ENCODE assay signal across 26 cellular contexts in the genomic region with DNA sequence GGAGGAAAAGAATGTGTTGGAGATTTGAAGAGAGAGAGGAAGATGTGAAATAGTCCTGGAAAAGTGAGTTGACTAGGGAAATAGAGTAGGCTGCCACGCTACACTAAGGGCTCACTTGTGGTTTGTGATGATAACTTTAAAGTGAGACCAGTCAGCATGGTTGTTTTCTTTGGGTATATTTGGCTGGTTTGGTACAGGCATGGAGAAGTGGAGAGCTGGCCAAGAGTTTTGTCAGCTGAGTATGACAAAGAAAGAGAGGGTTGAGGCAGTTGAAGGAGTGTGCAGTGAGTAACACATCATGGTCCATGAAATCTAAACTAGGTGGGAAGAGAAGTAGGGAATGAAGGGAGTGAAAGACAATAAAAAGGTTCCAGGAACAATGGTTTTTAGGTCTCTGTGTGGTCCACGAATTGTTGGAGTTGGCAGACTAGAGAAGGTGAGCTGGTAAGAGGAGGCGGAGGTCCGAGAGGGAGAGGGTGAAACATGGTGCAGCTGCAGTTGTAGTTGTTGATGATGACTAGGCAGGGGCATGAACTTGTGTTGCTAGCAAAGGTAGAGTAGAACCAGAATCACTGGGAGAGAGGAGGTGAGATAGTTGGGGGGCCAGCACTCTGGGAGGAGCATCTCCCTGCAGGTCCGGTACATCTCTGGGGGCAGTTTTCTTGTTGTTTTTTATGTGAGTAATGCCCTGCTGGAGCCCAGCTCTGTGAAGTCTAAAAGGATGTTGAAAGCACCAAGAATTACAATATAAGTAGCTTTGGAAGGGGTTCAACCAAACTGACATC. TPM values are rescaled to one million over a fixed set of nuclear protein-coding genes. Genes with fewer than 3 reads are reported as not detected.
DNase-seq lines count a peak whose midpoint lies in the region; TF ChIP-seq lines count a peak whose summit lies in the region.
"Had no signal": no experiment of that assay in that cellular context is flagged by ENCODE, and none has a peak within 500 bp of the region (broad histone marks: within the 10 kb centered on the region; RNA-seq: fewer than 3 reads in every experiment).

No MANE protein-coding gene starts in this region.

- intact Hi-C loops in activated T-helper 1 cell treated with anti-CD3 and anti-CD28 coated beads, Interleukin-12 subunit alpha, Interleukin-12 subunit beta, Interleukin-2, Interleukin-4 antibody, amounts not matched to agents 30 ng/mL and 10 ng/mL and 1 ng/mL, durations not matched to agents 14 hours and 24 hours and 36 hours (cut with micrococcal nuclease), result loop anchor here (10.0 kb wide), 1 partner anchor 418 kb away; no protein-coding TSS in a partner anchor

- peak overlapping the region; percentile 69 for H3K27ac Mint-ChIP-seq in activated T-helper 1 cell treated with anti-CD3 and anti-CD28 coated beads, Interleukin-12 subunit alpha, Interleukin-12 subunit beta, Interleukin-2, Interleukin-4 antibody, amounts not matched to agents 30 ng/mL and 10 ng/mL and 1 ng/mL, durations not matched to agents 14 hours and 24 hours and 36 hours
- H3K27ac Mint-ChIP-seq: activated naive CD8-positive, alpha-beta T cell treated with anti-CD3 and anti-CD28 coated beads, Interleukin-2, amount 50 U/mL, for 24 hours had no signal

- TF ChIP-seq CTCF in foreskin fibroblast (IDR thresholded peaks at IDR 0.05; ENCODE audit: low read depth, low read length) (no peak), GM20000 (IDR thresholded peaks at IDR 0.05; ENCODE audit: extremely low read depth, missing control alignments) (no peak)

- DNase-seq in AG08395 (ENCODE audit: low spot score) (peak; percentile 38), EL (peak; percentile 9), foreskin fibroblast (peak; percentile 79 to 84), retina (no peak), GF-D8 (lab: John Stamatoyannopoulos, UW) (no peak), GM20000 (ENCODE audit: low spot score) (no peak), NCI-H187 treated with DMSO at 0.1 percent for 48 hours (lab: John Stamatoyannopoulos, UW) (no peak)
- no peak for DNase-seq in activated T-helper 1 cell treated with anti-CD3 and anti-CD28 coated beads, Interleukin-12 subunit alpha, Interleukin-12 subunit beta, Interleukin-2, Interleukin-4 antibody, amounts not matched to agents 30 ng/mL and 10 ng/mL and 1 ng/mL, durations not matched to agents 14 hours and 24 hours and 36 hours (ENCODE audit: low spot score)
- DNase-seq: ACHN; activated CD4-positive, CD25-positive, alpha-beta regulatory T cell; activated CD8-positive, alpha-beta memory T cell treated with anti-CD3 and anti-CD28 coated beads for 24 hours; activated naive CD8-positive, alpha-beta T cell treated with anti-CD3 and anti-CD28 coated beads, Interleukin-2, amount 50 U/mL, for 24 hours; effector CD8-positive, alpha-beta T cell; left colon; NCI-H187; NCI-H446 treated with DMSO at 0.1 percent for 48 hours; nucleus accumbens; right lobe of liver; Right ventricle myocardium superior; stimulated activated CD4-positive, alpha-beta T cell treated with anti-CD3 and anti-CD28 coated beads, Interleukin-4, amount 100 ng/mL, for 1 hour had no signal

- H3K27me3 Mint-ChIP-seq in activated T-helper 1 cell treated with anti-CD3 and anti-CD28 coated beads, Interleukin-12 subunit alpha, Interleukin-12 subunit beta, Interleukin-2, Interleukin-4 antibody, amounts not matched to agents 30 ng/mL and 10 ng/mL and 1 ng/mL, durations not matched to agents 14 hours and 24 hours and 36 hours (ENCODE audit: insufficient read depth), result no peaks in the 10 kb centered on the region
- H3K27me3 Mint-ChIP-seq: activated naive CD8-positive, alpha-beta T cell treated with anti-CD3 and anti-CD28 coated beads, Interleukin-2, amount 50 U/mL, for 24 hours; central memory CD8-positive, alpha-beta T cell had no signal

- no peak overlapping the region for H3K4me3 ChIP-seq in foreskin fibroblast (ENCODE audit: low read depth in 1 of 2, low read length in 2 of 2)
- H3K4me3 ChIP-seq: HAP-1, right lobe of liver, suprapubic skin had no signal

- H3K36me3 Mint-ChIP-seq in activated T-helper 1 cell treated with anti-CD3 and anti-CD28 coated beads, Interleukin-12 subunit alpha, Interleukin-12 subunit beta, Interleukin-2, Interleukin-4 antibody, amounts not matched to agents 30 ng/mL and 10 ng/mL and 1 ng/mL, durations not matched to agents 14 hours and 24 hours and 36 hours (ENCODE audit: low read depth), result peaks cover 8% of the 10 kb centered on the region

- H3K4me1 Mint-ChIP-seq in activated T-helper 1 cell treated with anti-CD3 and anti-CD28 coated beads, Interleukin-12 subunit alpha, Interleukin-12 subunit beta, Interleukin-2, Interleukin-4 antibody, amounts not matched to agents 30 ng/mL and 10 ng/mL and 1 ng/mL, durations not matched to agents 14 hours and 24 hours and 36 hours (ENCODE audit: low read depth), result peaks cover 20% of the 10 kb centered on the region
- H3K4me1 Mint-ChIP-seq: activated naive CD8-positive, alpha-beta T cell treated with anti-CD3 and anti-CD28 coated beads, Interleukin-2, amount 50 U/mL, for 24 hours had no signal

- no peaks in the 10 kb centered on the region for H3K9me3 Mint-ChIP-seq in activated T-helper 1 cell treated with anti-CD3 and anti-CD28 coated beads, Interleukin-12 subunit alpha, Interleukin-12 subunit beta, Interleukin-2, Interleukin-4 antibody, amounts not matched to agents 30 ng/mL and 10 ng/mL and 1 ng/mL, durations not matched to agents 14 hours and 24 hours and 36 hours
- H3K9me3 Mint-ChIP-seq: activated naive CD8-positive, alpha-beta T cell treated with anti-CD3 and anti-CD28 coated beads, Interleukin-2, amount 50 U/mL, for 24 hours; central memory CD8-positive, alpha-beta T cell had no signal

- no peak overlapping the region for H3K4me3 Mint-ChIP-seq in activated T-helper 1 cell treated with anti-CD3 and anti-CD28 coated beads, Interleukin-12 subunit alpha, Interleukin-12 subunit beta, Interleukin-2, Interleukin-4 antibody, amounts not matched to agents 30 ng/mL and 10 ng/mL and 1 ng/mL, durations not matched to agents 14 hours and 24 hours and 36 hours
- H3K4me3 Mint-ChIP-seq: activated naive CD8-positive, alpha-beta T cell treated with anti-CD3 and anti-CD28 coated beads, Interleukin-2, amount 50 U/mL, for 24 hours; central memory CD8-positive, alpha-beta T cell had no signal

RNA-seq across cellular contexts. Expression of gene ZNF80, which starts 21.0 kb away (rescaled TPM):
- 0.22 and 0.23 TPM in 2 replicates for total RNA-seq in activated T-helper 1 cell treated with anti-CD3 and anti-CD28 coated beads, Interleukin-12 subunit alpha, Interleukin-12 subunit beta, Interleukin-2, Interleukin-4 antibody, amounts not matched to agents 30 ng/mL and 10 ng/mL and 1 ng/mL, durations not matched to agents 14 hours and 24 hours and 36 hours
- total RNA-seq: left colon, MCF 10A, right lobe of liver, Right ventricle myocardium superior, suprapubic skin had no signal

RNA-seq across cellular contexts. Expression of gene DRD3, which starts 37.5 kb away (rescaled TPM):
- total RNA-seq in activated T-helper 1 cell treated with anti-CD3 and anti-CD28 coated beads, Interleukin-12 subunit alpha, Interleukin-12 subunit beta, Interleukin-2, Interleukin-4 antibody, amounts not matched to agents 30 ng/mL and 10 ng/mL and 1 ng/mL, durations not matched to agents 14 hours and 24 hours and 36 hours, result not detected in 2 replicates
- total RNA-seq: left colon; MCF 10A; mucosa of gallbladder; right lobe of liver; Right ventricle myocardium superior; suprapubic skin; T-helper 1 cell treated with Interleukin-12 subunit alpha and Interleukin-12 subunit beta and Interleukin-4 antibody, amounts not matched to agents 30 ng/mL and 1 ng/mL, for 36 hours had no signal

Comparison
In these comparisons a context has a peak if more than half of its experiments do, and no peak if none do; other contexts are left out.
1. DNase-seq: peak in AG08395 (single experiment), EL (single experiment) and foreskin fibroblast (2 of 2); none in activated T-helper 1 cell treated with anti-CD3 and anti-CD28 coated beads, Interleukin-12 subunit alpha, Interleukin-12 subunit beta, Interleukin-2, Interleukin-4 antibody, amounts not matched to agents 30 ng/mL and 10 ng/mL and 1 ng/mL, durations not matched to agents 14 hours and 24 hours and 36 hours (single experiment), retina (single experiment), GF-D8 (single experiment), GM20000 (single experiment) and NCI-H187 treated with DMSO at 0.1 percent for 48 hours (single experiment).